14 cellular contexts compared by ENCODE assay signal in genomic region chr22:18068381-18068988, GRCh38. TPM values are rescaled to one million over a fixed set of nuclear protein-coding genes. Genes with fewer than 3 reads are reported as not detected.
A peak's percentile ranks its signal among the peaks of the same experiment; 100 is the strongest.
DNase-seq lines count a peak whose midpoint lies in the region; ATAC-seq, FAIRE-seq and TF ChIP-seq lines count a peak whose summit lies in the region.
"Had no signal": no experiment of that assay in that cellular context is flagged by ENCODE, and none has a peak within 500 bp of the region (broad histone marks: within the 10 kb centered on the region; RNA-seq: fewer than 3 reads in every experiment).

No MANE protein-coding gene starts in this region.

- no peaks in the 10 kb centered on the region for H3K27me3 ChIP-seq in GM23338 (ENCODE audit: insufficient read depth)
- H3K27me3 ChIP-seq in bronchial epithelial cell (ENCODE audit: control insufficient read depth, insufficient read depth, low read length) = no peaks in the 10 kb centered on the region

- H4K20me1 ChIP-seq in GM23338 (replicated peaks; ENCODE audit: insufficient read depth) = no peaks in the 10 kb centered on the region

- H3K27ac ChIP-seq in GM23338 (ENCODE audit: low read depth) = no peak overlapping the region
- H3K27ac ChIP-seq: lower lobe of right lung had no signal

- no peaks in the 10 kb centered on the region for H3K9me2 ChIP-seq in GM23338 (ENCODE audit: insufficient read depth)

- no peak for FAIRE-seq in bronchial epithelial cell (lab: Jason Lieb, UNC)
- FAIRE-seq: H54 had no signal

- H3K27me3 Mint-ChIP-seq in GM23338 (ENCODE audit: insufficient read depth, low read depth, poor library complexity) = peaks cover 6% of the 10 kb centered on the region
- no peaks in the 10 kb centered on the region for H3K27me3 Mint-ChIP-seq in stimulated activated naive B cell treated with anti-CD40 and anti-IgM and Interleukin-4, amounts not matched to agents 10 μg/mL and 1 μg/mL and 100 μg/mL, for 72 hours

- H3K4me1 Mint-ChIP-seq in GM23338 = peaks cover 5% of the 10 kb centered on the region; the same call in 2 of the 3 replicates
- H3K4me1 Mint-ChIP-seq in stimulated activated naive B cell treated with anti-CD40 and anti-IgM and Interleukin-4, amounts not matched to agents 10 μg/mL and 1 μg/mL and 100 μg/mL, for 72 hours = peaks cover 61 to 77% of the 10 kb centered on the region in 2 donors

- no peaks in the 10 kb centered on the region for H3K4me1 ChIP-seq in GM23338 (ENCODE audit: insufficient read depth)
- H3K4me1 ChIP-seq: lower lobe of right lung had no signal

- no peak overlapping the region for H3K27ac Mint-ChIP-seq in GM23338
- peak overlapping the region; percentile 42 for H3K27ac Mint-ChIP-seq in stimulated activated naive B cell treated with anti-CD40 and anti-IgM and Interleukin-4, amounts not matched to agents 10 μg/mL and 1 μg/mL and 100 μg/mL, for 72 hours
- H3K27ac Mint-ChIP-seq: CD8-positive, alpha-beta T cell had no signal

- no peaks in the 10 kb centered on the region for H3K9me3 Mint-ChIP-seq in GM23338
- peaks cover 0 to 1% of the 10 kb centered on the region in 2 donors for H3K9me3 Mint-ChIP-seq in stimulated activated naive B cell treated with anti-CD40 and anti-IgM and Interleukin-4, amounts not matched to agents 10 μg/mL and 1 μg/mL and 100 μg/mL, for 72 hours
- H3K9me3 Mint-ChIP-seq: CD8-positive, alpha-beta T cell had no signal

- no peaks in the 10 kb centered on the region for H3K79me2 ChIP-seq in GM23338 (replicated peaks; ENCODE audit: insufficient read depth)

- no peaks in the 10 kb centered on the region for H3K36me3 Mint-ChIP-seq in GM23338 (ENCODE audit: low read depth)
- no peaks in the 10 kb centered on the region for H3K36me3 Mint-ChIP-seq in stimulated activated naive B cell treated with anti-CD40 and anti-IgM and Interleukin-4, amounts not matched to agents 10 μg/mL and 1 μg/mL and 100 μg/mL, for 72 hours
- H3K36me3 Mint-ChIP-seq: CD8-positive, alpha-beta T cell had no signal

- H3K36me3 ChIP-seq in GM23338 (ENCODE audit: insufficient read depth) (no peaks in the 10 kb centered on the region), bronchial epithelial cell (ENCODE audit: control insufficient read depth, insufficient read depth, low read length) (no peaks in the 10 kb centered on the region)
- H3K36me3 ChIP-seq: lower lobe of right lung had no signal

- TF ChIP-seq CTCF in GM23338 (conservative IDR thresholded peaks at IDR 0.05; ENCODE audit: low read depth in 2 of 2) (no peak), bronchial epithelial cell (IDR thresholded peaks at IDR 0.05; ENCODE audit: insufficient read depth, low read length, severe bottlenecking) (no peak)

- H2AFZ ChIP-seq in GM23338 = no peak overlapping the region

- H3K4me3 ChIP-seq in GM23338 = no peak overlapping the region
- H3K4me3 ChIP-seq in bronchial epithelial cell (ENCODE audit: low read depth, low read length) = no peak overlapping the region
- H3K4me3 ChIP-seq: lower lobe of right lung had no signal

- DNase-seq in GM23338 (ENCODE audit: low spot score) (no peak), bronchial epithelial cell (ENCODE audit: low read depth) (peak; percentile 53), islet precursor cell (peak; percentile 80), OCI-M2 (lab: John Stamatoyannopoulos, UW; ENCODE audit: unreplicated experiment) (no peak)
- DNase-seq in stimulated activated naive B cell treated with anti-CD40 and anti-IgM and Interleukin-4, amounts not matched to agents 10 μg/mL and 1 μg/mL and 100 μg/mL, for 72 hours = no peak
- DNase-seq: activated CD4-positive, alpha-beta T cell treated with anti-CD3 and anti-CD28 coated beads for 4 hours; CD8-positive, alpha-beta T cell; central memory CD4-positive, alpha-beta T cell; lower lobe of right lung; NCI-H510A treated with DMSO at 0.1 percent for 48 hours had no signal

- H3K4me3 Mint-ChIP-seq in GM23338 = no peak overlapping the region; the same call in 2 of the 3 replicates
- no peak overlapping the region for H3K4me3 Mint-ChIP-seq in stimulated activated naive B cell treated with anti-CD40 and anti-IgM and Interleukin-4, amounts not matched to agents 10 μg/mL and 1 μg/mL and 100 μg/mL, for 72 hours
- H3K4me3 Mint-ChIP-seq: CD8-positive, alpha-beta T cell had no signal

- H3F3A ChIP-seq in GM23338 (replicated peaks; ENCODE audit: low read depth) = no peaks in the 10 kb centered on the region

- ATAC-seq in GM23338 = peak; percentile 20; the same call in 1 of the 3 replicates
- ATAC-seq in stimulated activated naive B cell treated with anti-CD40 and anti-IgM and Interleukin-4, amounts not matched to agents 10 μg/mL and 1 μg/mL and 100 μg/mL, for 72 hours (replicated peaks) = no peak
- ATAC-seq in HG03139 (IDR thresholded peaks at IDR 0.05; ENCODE audit: unreplicated experiment) = no peak
- ATAC-seq in HG03354 (IDR thresholded peaks at IDR 0.05; ENCODE audit: poor library complexity, severe bottlenecking, unreplicated experiment) = no peak
- no peak for ATAC-seq in HG03442 (IDR thresholded peaks at IDR 0.05; ENCODE audit: unreplicated experiment)
- ATAC-seq: CD8-positive, alpha-beta T cell; lower lobe of right lung had no signal

- H3K4me2 ChIP-seq in GM23338 = no peak overlapping the region

TF ChIP-seq in GM23338, 12 proteins besides CTCF, POLR2A, EP300 and RAD21 (continues in another document):
- TF ChIP-seq CREB1 (CRISPR knock-in tag; IDR thresholded peaks at IDR 0.05; ENCODE audit: low read depth) (no peak), ZNF114 (CRISPR knock-in tag; IDR thresholded peaks at IDR 0.05) (no peak), EZH2 (IDR thresholded peaks at IDR 0.05; ENCODE audit: low read depth, unreplicated experiment) (no peak), NANOG (IDR thresholded peaks at IDR 0.05; ENCODE audit: borderline replicate concordance) (no peak), ETS1 (IDR thresholded peaks at IDR 0.05) (no peak), REST (IDR thresholded peaks at IDR 0.05; ENCODE audit: unreplicated experiment) (no peak), ZNF331 (CRISPR knock-in tag; IDR thresholded peaks at IDR 0.05; ENCODE audit: low read depth) (no peak), EZH2phosphoT487 (IDR thresholded peaks at IDR 0.05; ENCODE audit: unreplicated experiment) (no peak)

RNA-seq across cellular contexts. Expression of gene PEX26, which starts 9.3 kb away (rescaled TPM):
- total RNA-seq in GM23338 (2014; rRNA removed; shearing (Covaris generic)) = 43.0 and 48.9 TPM in 2 replicates
- polyA plus RNA-seq in GM23338 (2016; fragmentation: Nextera tagmentation; extraction: Ambion mirVana) = 3.6 and 4.0 TPM in 2 replicates
- 11.8 and 12.4 TPM in 2 replicates for total RNA-seq in bronchial epithelial cell

RNA-seq across cellular contexts. Expression of gene TUBA8, which starts 42.1 kb away (rescaled TPM):
- 0.31 TPM in 1 of 2 replicates, not detected in the other for total RNA-seq in GM23338 (2014; rRNA removed; shearing (Covaris generic))
- polyA plus RNA-seq in GM23338 (2016; fragmentation: Nextera tagmentation; extraction: Ambion mirVana) = 0.48 and 0.64 TPM in 2 replicates
- 0.13 and 0.26 TPM in 2 replicates for total RNA-seq in bronchial epithelial cell

RNA-seq across cellular contexts. Expression of gene MICAL3, which starts 44.1 kb away (rescaled TPM):
- 28.8 and 33.9 TPM in 2 replicates for total RNA-seq in GM23338 (2014; rRNA removed; shearing (Covaris generic))
- polyA plus RNA-seq in GM23338 (2016; fragmentation: Nextera tagmentation; extraction: Ambion mirVana) = 10.1 and 11.4 TPM in 2 replicates
- total RNA-seq in bronchial epithelial cell = 13.4 and 13.6 TPM in 2 replicates

Comparison
In these comparisons a context has a peak if more than half of its experiments do, and no peak if none do; other contexts are left out.
1. DNase-seq: peak in bronchial epithelial cell (single experiment) and islet precursor cell (single experiment); none in GM23338 (single experiment), stimulated activated naive B cell treated with anti-CD40 and anti-IgM and Interleukin-4, amounts not matched to agents 10 μg/mL and 1 μg/mL and 100 μg/mL, for 72 hours (single experiment) and OCI-M2 (single experiment).